ENCODE assay signal across 8 cellular contexts in genomic region chr10:88386204-88386877, GRCh38.
DNase-seq lines count a peak whose midpoint lies in the region; ATAC-seq, FAIRE-seq and TF ChIP-seq lines count a peak whose summit lies in the region.

No MANE protein-coding gene starts in this region.

- H3K27ac Mint-ChIP-seq in T-helper 1 cell treated with Interleukin-12 subunit alpha and Interleukin-12 subunit beta and Interleukin-4 antibody, amounts not matched to agents 30 μg/mL and 1 μg/mL, for 36 hours, result no peak overlapping the region
- H3K27ac Mint-ChIP-seq in nephron progenitor cell, result no peak overlapping the region

- TF ChIP-seq CTCF in vagina (IDR thresholded peaks at IDR 0.05), result no peak
- TF ChIP-seq CTCF in nephron progenitor cell (IDR thresholded peaks at IDR 0.05), result no peak

- intact Hi-C loops in vagina (cut with DNase I), result no loop called here

- H3K4me1 Mint-ChIP-seq in T-helper 1 cell treated with Interleukin-12 subunit alpha and Interleukin-12 subunit beta and Interleukin-4 antibody, amounts not matched to agents 30 μg/mL and 1 μg/mL, for 36 hours (ENCODE audit: low read depth), result peaks cover 18% of the 10 kb centered on the region
- peaks cover 5% of the 10 kb centered on the region for H3K4me1 Mint-ChIP-seq in nephron progenitor cell

- H3K36me3 ChIP-seq in vagina, result no peaks in the 10 kb centered on the region

- H3K4me3 Mint-ChIP-seq in T-helper 1 cell treated with Interleukin-12 subunit alpha and Interleukin-12 subunit beta and Interleukin-4 antibody, amounts not matched to agents 30 μg/mL and 1 μg/mL, for 36 hours, result peak overlapping the region; percentile 33
- no peak overlapping the region for H3K4me3 Mint-ChIP-seq in nephron progenitor cell

- peak; percentile 28 for ATAC-seq in HG03045 (IDR thresholded peaks at IDR 0.05; ENCODE audit: unreplicated experiment)

- TF ChIP-seq POLR2A in vagina (IDR thresholded peaks at IDR 0.05), result no peak

- no peaks in the 10 kb centered on the region for H3K27me3 ChIP-seq in vagina

- peak overlapping the region; percentile 72 for H3K27ac ChIP-seq in vagina

- H3K9me3 ChIP-seq in vagina, result no peaks in the 10 kb centered on the region

- peak; percentile 82 for DNase-seq in NOMO-1 treated with DMSO at 0.1 percent for 48 hours (lab: John Stamatoyannopoulos, UW; ENCODE audit: unreplicated experiment)
- no peak for DNase-seq in NOMO-1 (lab: John Stamatoyannopoulos, UW; ENCODE audit: unreplicated experiment in 2 of 2)
- DNase-seq in vagina (ENCODE audit: extremely low spot score in 2 of 2), result no peak
- DNase-seq in nephron progenitor cell, result no peak
- DNase-seq in GM19238 (ENCODE audit: insufficient read length, low spot score), result no peak

- peaks cover 11% of the 10 kb centered on the region for H3K36me3 Mint-ChIP-seq in T-helper 1 cell treated with Interleukin-12 subunit alpha and Interleukin-12 subunit beta and Interleukin-4 antibody, amounts not matched to agents 30 μg/mL and 1 μg/mL, for 36 hours (ENCODE audit: low read depth)
- H3K36me3 Mint-ChIP-seq in nephron progenitor cell (ENCODE audit: low read depth), result no peaks in the 10 kb centered on the region

- peak overlapping the region in 1 of 2 donors; percentile 7 for H3K4me3 ChIP-seq in vagina

- H3K27me3 Mint-ChIP-seq in T-helper 1 cell treated with Interleukin-12 subunit alpha and Interleukin-12 subunit beta and Interleukin-4 antibody, amounts not matched to agents 30 μg/mL and 1 μg/mL, for 36 hours (ENCODE audit: low read depth), result no peaks in the 10 kb centered on the region
- peaks cover 2% of the 10 kb centered on the region for H3K27me3 Mint-ChIP-seq in nephron progenitor cell (ENCODE audit: low read depth, poor library complexity)

- H3K9me3 Mint-ChIP-seq in T-helper 1 cell treated with Interleukin-12 subunit alpha and Interleukin-12 subunit beta and Interleukin-4 antibody, amounts not matched to agents 30 μg/mL and 1 μg/mL, for 36 hours, result peaks cover 12% of the 10 kb centered on the region
- peaks cover 14% of the 10 kb centered on the region for H3K9me3 Mint-ChIP-seq in nephron progenitor cell

- peaks cover 49% of the 10 kb centered on the region for H3K4me1 ChIP-seq in vagina

- FAIRE-seq in islet of Langerhans (lab: Jason Lieb, UNC), result peak; percentile 100
